Comparison of ENCODE assay signal across 8 cellular contexts in genomic region chr1:157994081-157994581, GRCh38. TPM values are rescaled to one million over a fixed set of nuclear protein-coding genes. Genes with fewer than 3 reads are reported as not detected.
DNase-seq lines count a peak whose midpoint lies in the region; ATAC-seq and TF ChIP-seq lines count a peak whose summit lies in the region.

No MANE protein-coding gene starts in this region.

- no peaks in the 10 kb centered on the region for H3K27me3 ChIP-seq in Caco-2 (replicated peaks; ENCODE audit: control insufficient read depth, insufficient read depth, low read length)
- no peaks in the 10 kb centered on the region for H3K27me3 ChIP-seq in parathyroid adenoma (ENCODE audit: control insufficient read depth, insufficient read depth, low read length)

- peak overlapping the region; percentile 80 for H2AFZ ChIP-seq in parathyroid adenoma

- POLR2A ChIA-PET in Caco-2 (lab: Charles Lee) = interaction anchor here (1.2 kb wide), 1 partner anchor 25 kb away, joined by 3 read pairs; no protein-coding TSS in a partner anchor

- peaks cover 28% of the 10 kb centered on the region for H3K4me1 Mint-ChIP-seq in Caco-2 (ENCODE audit: low read depth, unreplicated experiment)

- peak overlapping the region; percentile 80 for H3K4me3 ChIP-seq in Caco-2 (ENCODE audit: low read depth, low read length)
- peak overlapping the region; percentile 67 for H3K4me3 ChIP-seq in parathyroid adenoma (ENCODE audit: low read depth, low read length)

- H3K36me3 Mint-ChIP-seq in Caco-2 (ENCODE audit: insufficient read depth, unreplicated experiment) = peaks cover 6% of the 10 kb centered on the region

- intact Hi-C loops in Caco-2 (cut with micrococcal nuclease; ENCODE audit: unreplicated experiment) = no loop called here
- intact Hi-C loops in left cardiac atrium (cut with DNase I) = loop anchor here (5.0 kb wide), 2 partner anchors 43 to 93 kb away; no protein-coding TSS in a partner anchor

- H3K4me2 ChIP-seq in parathyroid adenoma (ENCODE audit: low read length) = peak overlapping the region; percentile 84

- CTCF ChIA-PET in Caco-2 (lab: Charles Lee) = interaction anchor here (0.6 to 4.0 kb wide), 5 partner anchors 8 to 131 kb away, joined by 3 to 17 read pairs (median 4); no protein-coding TSS in a partner anchor

- no peaks in the 10 kb centered on the region for H3K27me3 Mint-ChIP-seq in Caco-2 (ENCODE audit: insufficient read depth, unreplicated experiment)

- H3K9me3 Mint-ChIP-seq in Caco-2 (ENCODE audit: unreplicated experiment) = no peaks in the 10 kb centered on the region

- H3K79me2 ChIP-seq in parathyroid adenoma = no peaks in the 10 kb centered on the region

- TF ChIP-seq CTCF in Caco-2 (IDR thresholded peaks at IDR 0.05; ENCODE audit: insufficient read depth in 1 of 2, low read depth in 1 of 2, low read length in 1 of 2, severe bottlenecking in 1 of 2, unreplicated experiment in 1 of 2) (peak in 1 of 2 experiments; percentile 40), parathyroid adenoma (IDR thresholded peaks at IDR 0.05) (no peak)

- no peak overlapping the region for H3K9ac ChIP-seq in parathyroid adenoma

- H3K36me3 ChIP-seq in Caco-2 (ENCODE audit: control insufficient read depth, insufficient read depth, low read length) (no peaks in the 10 kb centered on the region), parathyroid adenoma (ENCODE audit: control insufficient read depth, insufficient read depth, low read length) (no peaks in the 10 kb centered on the region)

- H3K4me3 Mint-ChIP-seq in Caco-2 (ENCODE audit: unreplicated experiment) = peak overlapping the region; percentile 99

- DNase-seq in Caco-2 = no peak
- DNase-seq in left cardiac atrium = no peak
- no peak for DNase-seq in NCI-H146 treated with DMSO at 0.1 percent for 48 hours (lab: John Stamatoyannopoulos, UW; ENCODE audit: unreplicated experiment)

- BruUV-seq in Caco-2 (replicated peaks; lab: Mats Ljungman, UMichigan) = no TSS peak

- H3K27ac ChIP-seq in parathyroid adenoma = peak overlapping the region; percentile 11

- H3K9me3 ChIP-seq in Caco-2 (no peaks in the 10 kb centered on the region), parathyroid adenoma (ENCODE audit: control insufficient read depth, low read length) (no peaks in the 10 kb centered on the region)

- peak overlapping the region; percentile 46 for H3K27ac Mint-ChIP-seq in Caco-2 (ENCODE audit: unreplicated experiment)

- H3K4me1 ChIP-seq in Caco-2 (peaks cover 27% of the 10 kb centered on the region), parathyroid adenoma (no peaks in the 10 kb centered on the region)

- ATAC-seq in SK-N-SH treated with all-trans-retinoic acid at 6 μM for 48 hours (peak; percentile 8), left cardiac atrium (peak; percentile 38 to 45), HG03095 (IDR thresholded peaks at IDR 0.05; ENCODE audit: unreplicated experiment) (no peak), HG02938 (IDR thresholded peaks at IDR 0.05; ENCODE audit: unreplicated experiment) (no peak), GM21515 (IDR thresholded peaks at IDR 0.05; ENCODE audit: unreplicated experiment) (no peak)

TF ChIP-seq in SK-N-SH treated with all-trans-retinoic acid at 6 μM for 48 hours, 23 proteins besides CTCF, POLR2A, EP300 and RAD21:
- TF ChIP-seq PPARA (CRISPR knock-in tag; IDR thresholded peaks at IDR 0.05; ENCODE audit: borderline replicate concordance) (no peak), ZFP30 (CRISPR knock-in tag; IDR thresholded peaks at IDR 0.05) (no peak), TOX (CRISPR knock-in tag; IDR thresholded peaks at IDR 0.05; ENCODE audit: borderline replicate concordance) (no peak), ZNF8 (CRISPR knock-in tag; IDR thresholded peaks at IDR 0.05) (no peak), SNAI2 (CRISPR knock-in tag; IDR thresholded peaks at IDR 0.05) (no peak), OSR1 (CRISPR knock-in tag; IDR thresholded peaks at IDR 0.05) (no peak), ARNTL (CRISPR knock-in tag; IDR thresholded peaks at IDR 0.05; ENCODE audit: borderline replicate concordance, low read depth) (no peak), CSRNP3 (CRISPR knock-in tag; IDR thresholded peaks at IDR 0.05) (no peak), TSHZ2 (CRISPR knock-in tag; IDR thresholded peaks at IDR 0.05) (no peak), ZFP3 (CRISPR knock-in tag; IDR thresholded peaks at IDR 0.05) (no peak), TCF4 (CRISPR knock-in tag; IDR thresholded peaks at IDR 0.05; ENCODE audit: borderline replicate concordance) (no peak)
TF ChIP-seq in SK-N-SH treated with all-trans-retinoic acid at 6 μM for 48 hours: peak in this region for 0.

RNA-seq across cellular contexts. Expression of gene KIRREL1, which starts 0.7 kb away (rescaled TPM):
- total RNA-seq in Caco-2 (2022) (41.5 and 45.4 TPM in 2 replicates), left cardiac atrium (10 to 100 TPM; 19.7 to 21.2 TPM)

Comparison
In these comparisons a context has a peak if more than half of its experiments do, and no peak if none do; other contexts are left out.
1. ATAC-seq: peak in SK-N-SH treated with all-trans-retinoic acid at 6 μM for 48 hours (single experiment) and left cardiac atrium (2 of 2); none in HG03095 (single experiment), HG02938 (single experiment) and GM21515 (single experiment).